Comparison of ENCODE assay signal across 24 cellular contexts in genomic region chr2:147696426-147696825, GRCh38.
DNase-seq lines count a peak whose midpoint lies in the region; ATAC-seq and TF ChIP-seq lines count a peak whose summit lies in the region.
"Had no signal": no experiment of that assay in that cellular context is flagged by ENCODE, and none has a peak within 500 bp of the region (broad histone marks: within the 10 kb centered on the region; RNA-seq: fewer than 3 reads in every experiment).

No MANE protein-coding gene starts in this region.

- H3K4me3 ChIP-seq in suprapubic skin = no peak overlapping the region
- H3K4me3 ChIP-seq: dorsolateral prefrontal cortex, MG63, spleen, tibial artery had no signal

- TF ChIP-seq CTCF in suprapubic skin (IDR thresholded peaks at IDR 0.05) = no peak

- H3K27ac ChIP-seq in suprapubic skin = peak overlapping the region; percentile 5
- H3K27ac ChIP-seq: dorsolateral prefrontal cortex, spleen, tibial artery had no signal

- DNase-seq in NCI-H510A treated with DMSO at 0.1 percent for 48 hours (lab: John Stamatoyannopoulos, UW) = peak; percentile 28
- no peak for DNase-seq in NCI-H510A (lab: John Stamatoyannopoulos, UW)
- peak; percentile 68 for DNase-seq in NCI-H526 treated with DMSO at 0.1 percent for 48 hours (lab: John Stamatoyannopoulos, UW)
- DNase-seq in suprapubic skin (ENCODE audit: low spot score in 2 of 2) = no peak
- DNase-seq in AG20443 (ENCODE audit: low spot score) = no peak
- DNase-seq in epidermal melanocyte (ENCODE audit: insufficient read length, low spot score) = no peak
- DNase-seq in SHP77 treated with DMSO at 0.1 percent for 48 hours (lab: John Stamatoyannopoulos, UW) = no peak
- DNase-seq: activated CD4-positive, alpha-beta memory T cell treated with anti-CD3 and anti-CD28 coated beads for 36 hours; activated CD4-positive, CD25-positive, alpha-beta regulatory T cell treated with anti-CD3 and anti-CD28 coated beads, Interleukin-2, amount 50 U/mL, for 72 hours; activated naive CD4-positive, alpha-beta T cell treated with anti-CD3 and anti-CD28 coated beads for 36 hours; CD8-positive, alpha-beta T cell; DMS 273 treated with DMSO at 0.1 percent for 48 hours; dorsolateral prefrontal cortex; KBM-7; MG63; NCI-H2107; NK-92 treated with Interleukin-12 subunit alpha and Interleukin-12 subunit beta, amount 100 ng/mL, for 24 hours; right cardiac atrium; spleen; stimulated activated CD4-positive, alpha-beta T cell treated with anti-CD3 and anti-CD28 coated beads, Interleukin-2, amount 100 ng/mL, for 24 hours; T-helper 2 cell; tibial artery had no signal

- peak; percentile 97 for ATAC-seq in esophagus mucosa
- ATAC-seq: CD8-positive, alpha-beta T cell; left lobe of liver; right cardiac atrium had no signal

- H3K4me1 ChIP-seq in suprapubic skin = peaks cover 5% of the 10 kb centered on the region
- H3K4me1 ChIP-seq: spleen, tibial artery had no signal

- no peak for TF ChIP-seq POLR2A in suprapubic skin (IDR thresholded peaks at IDR 0.05)

- H3K9me3 ChIP-seq in suprapubic skin = no peaks in the 10 kb centered on the region
- H3K9me3 ChIP-seq: MG63, spleen, tibial artery had no signal

- no peak for TF ChIP-seq EP300 in suprapubic skin (IDR thresholded peaks at IDR 0.05)

- H3K27me3 ChIP-seq in suprapubic skin = no peaks in the 10 kb centered on the region
- H3K27me3 ChIP-seq: MG63, spleen, tibial artery had no signal

- WGBS in suprapubic skin = 58% methylated on average over 2 of the region's 2 CpGs

- no peaks in the 10 kb centered on the region for H3K36me3 ChIP-seq in suprapubic skin
- H3K36me3 ChIP-seq: MG63, spleen, tibial artery had no signal

Comparison
In these comparisons a context has a peak if more than half of its experiments do, and no peak if none do; other contexts are left out.
1. DNase-seq: peak in NCI-H510A treated with DMSO at 0.1 percent for 48 hours (single experiment) and NCI-H526 treated with DMSO at 0.1 percent for 48 hours (single experiment); none in NCI-H510A (single experiment), suprapubic skin (0 of 2), AG20443 (single experiment), epidermal melanocyte (single experiment) and SHP77 treated with DMSO at 0.1 percent for 48 hours (single experiment).